23 cellular contexts compared by ENCODE assay signal in genomic region chr6:157549468-157549745, GRCh38.
DNase-seq lines count a peak whose midpoint lies in the region; ATAC-seq and TF ChIP-seq lines count a peak whose summit lies in the region.
"Had no signal": no experiment of that assay in that cellular context is flagged by ENCODE, and none has a peak within 500 bp of the region (broad histone marks: within the 10 kb centered on the region; RNA-seq: fewer than 3 reads in every experiment).

No MANE protein-coding gene starts in this region.

- POLR2A ChIA-PET in activated CD8-positive, alpha-beta T cell treated with anti-CD3 and anti-CD28 coated beads, Interleukin-2, amount 10 ng/mL, durations not matched to agents 7 days and 5 days (lab: Charles Lee): interaction anchor here (0.6 to 1.8 kb wide), 4 partner anchors 11 to 84 kb away, joined by 3 to 6 read pairs (median 4); no protein-coding TSS in a partner anchor
- POLR2A ChIA-PET in activated CD8-positive, alpha-beta T cell treated with anti-CD3 and anti-CD28 coated beads for 36 hours (lab: Charles Lee): interaction anchor here (1.1 to 1.2 kb wide), 2 partner anchors 11 to 14 kb away, joined by 3 read pairs; no protein-coding TSS in a partner anchor
- POLR2A ChIA-PET in PC-9 (lab: Charles Lee; ENCODE audit: unreplicated experiment): no interaction called here

- CTCF ChIA-PET in activated CD8-positive, alpha-beta T cell treated with anti-CD3 and anti-CD28 coated beads, Interleukin-2, amount 10 ng/mL, durations not matched to agents 7 days and 5 days (lab: Charles Lee): interaction anchor here (0.5 to 2.0 kb wide), 4 partner anchors 12 to 231 kb away, joined by 3 to 8 read pairs (median 6); no protein-coding TSS in a partner anchor
- CTCF ChIA-PET in activated CD8-positive, alpha-beta T cell treated with anti-CD3 and anti-CD28 coated beads for 36 hours (lab: Charles Lee): interaction anchor here (1.1 kb wide), 1 partner anchor 22 kb away, joined by 3 read pairs; no protein-coding TSS in a partner anchor
- CTCF ChIA-PET in PC-9 (lab: Charles Lee): no interaction called here

- intact Hi-C loops in activated CD8-positive, alpha-beta T cell treated with anti-CD3 and anti-CD28 coated beads for 36 hours (cut with micrococcal nuclease): no loop called here
- intact Hi-C loops in PC-9 (cut with micrococcal nuclease; ENCODE audit: unreplicated experiment): no loop called here
- intact Hi-C loops in adrenal gland (cut with DNase I): no loop called here

- H3K4me3 ChIP-seq in PC-9 (no peak overlapping the region), brain microvascular endothelial cell (ENCODE audit: low read depth, low read length) (no peak overlapping the region), adrenal gland (no peak overlapping the region)
- H3K4me3 ChIP-seq: breast epithelium, Peyer's patch, psoas muscle, testis had no signal

- peaks cover 5% of the 10 kb centered on the region for H3K27me3 Mint-ChIP-seq in activated CD8-positive, alpha-beta T cell treated with anti-CD3 and anti-CD28 coated beads, Interleukin-2, amount 10 ng/mL, durations not matched to agents 7 days and 5 days (ENCODE audit: low read depth)
- peaks cover 3% of the 10 kb centered on the region for H3K27me3 Mint-ChIP-seq in activated CD8-positive, alpha-beta T cell treated with anti-CD3 and anti-CD28 coated beads for 36 hours
- H3K27me3 Mint-ChIP-seq in immature natural killer cell (ENCODE audit: low read depth in 3 of 3): peaks cover 6 to 19% (median 17%) of the 10 kb centered on the region in 3 donors

- peak overlapping the region; percentile 26 for H3K4me3 Mint-ChIP-seq in activated CD8-positive, alpha-beta T cell treated with anti-CD3 and anti-CD28 coated beads, Interleukin-2, amount 10 ng/mL, durations not matched to agents 7 days and 5 days
- no peak overlapping the region for H3K4me3 Mint-ChIP-seq in activated CD8-positive, alpha-beta T cell treated with anti-CD3 and anti-CD28 coated beads for 36 hours
- peak overlapping the region in 4 of 5 donors; percentile 17 to 62 (median 46) for H3K4me3 Mint-ChIP-seq in immature natural killer cell
- H3K4me3 Mint-ChIP-seq in stimulated activated effector memory CD8-positive, alpha-beta T cell treated with anti-CD3 and anti-CD28 coated beads, Interleukin-12 subunit alpha, Interleukin-12 subunit beta, amount 100 ng/mL, for 72 hours: no peak overlapping the region
- H3K4me3 Mint-ChIP-seq: activated T-helper 1 cell treated with anti-CD3 and anti-CD28 coated beads, Interleukin-12 subunit alpha, Interleukin-12 subunit beta, Interleukin-2, Interleukin-4 antibody, amounts not matched to agents 30 ng/mL and 10 ng/mL and 1 ng/mL, durations not matched to agents 14 hours and 24 hours and 36 hours had no signal

- 87 to 93% (median 90%) methylated on average over 3 of the region's 3 CpGs for WGBS in adrenal gland, 4 donors

- H3K27ac ChIP-seq in PC-9 (peak overlapping the region; percentile 93; the same call in 1 of the 2 replicates), brain microvascular endothelial cell (no peak overlapping the region), adrenal gland (no peak overlapping the region)
- H3K27ac ChIP-seq: breast epithelium, psoas muscle, testis had no signal

- DNase-seq in activated CD8-positive, alpha-beta T cell treated with anti-CD3 and anti-CD28 coated beads, Interleukin-2, amount 10 ng/mL, durations not matched to agents 7 days and 5 days: no peak
- no peak for DNase-seq in activated CD8-positive, alpha-beta T cell treated with anti-CD3 and anti-CD28 coated beads for 36 hours
- DNase-seq in PC-9 (no peak), immature natural killer cell (no peak), brain microvascular endothelial cell (no peak), dedifferentiated amniotic fluid mesenchymal stem cell (ENCODE audit: extremely low spot score) (no peak), adrenal gland (no peak)
- DNase-seq in stimulated activated effector memory CD8-positive, alpha-beta T cell treated with anti-CD3 and anti-CD28 coated beads, Interleukin-12 subunit alpha, Interleukin-12 subunit beta, amount 100 ng/mL, for 72 hours (ENCODE audit: low spot score in 2 of 2): no peak
- DNase-seq: activated CD4-positive, alpha-beta T cell treated with anti-CD3 and anti-CD28 coated beads for 48 hours; activated naive CD4-positive, alpha-beta T cell treated with Interleukin-2 at 50 U/mL for 16 hours; effector CD4-positive, alpha-beta T cell; NCI-H1092; NCI-H1694 treated with DMSO at 0.1 percent for 48 hours; NCI-H446 treated with DMSO at 0.1 percent for 48 hours; NCI-H774; psoas muscle; stimulated activated CD4-positive, alpha-beta T cell treated with anti-CD3 and anti-CD28 coated beads, Interleukin-4, amount 100 ng/mL, for 24 hours; SW 1271; T-helper 9 cell; testis had no signal

- H4K20me1 ChIP-seq in PC-9 (ENCODE audit: insufficient read depth): no peaks in the 10 kb centered on the region

- H3K9me3 ChIP-seq in PC-9 (ENCODE audit: insufficient read depth, low read depth) (no peaks in the 10 kb centered on the region), adrenal gland (replicated peaks in 1 of 3) (no peaks in the 10 kb centered on the region)
- H3K9me3 ChIP-seq: breast epithelium, Peyer's patch, psoas muscle, testis had no signal

- TF ChIP-seq CTCF in activated CD8-positive, alpha-beta T cell treated with anti-CD3 and anti-CD28 coated beads for 36 hours (IDR thresholded peaks at IDR 0.05): no peak
- TF ChIP-seq CTCF in PC-9 (conservative IDR thresholded peaks at IDR 0.05) (no peak), brain microvascular endothelial cell (IDR thresholded peaks at IDR 0.05; ENCODE audit: low read depth, low read length, missing control alignments) (no peak), adrenal gland (IDR thresholded peaks at IDR 0.05) (no peak)

- peaks cover 25% of the 10 kb centered on the region for H3F3A ChIP-seq in PC-9 (ENCODE audit: insufficient read depth, low read depth)

- no peaks in the 10 kb centered on the region for H3K27me3 ChIP-seq in PC-9 (ENCODE audit: insufficient read depth, low read depth)
- H3K27me3 ChIP-seq in brain microvascular endothelial cell (replicated peaks): no peaks in the 10 kb centered on the region
- H3K27me3 ChIP-seq in adrenal gland: no peaks in the 10 kb centered on the region
- H3K27me3 ChIP-seq: breast epithelium, Peyer's patch, testis had no signal

- H3K4me1 Mint-ChIP-seq in activated CD8-positive, alpha-beta T cell treated with anti-CD3 and anti-CD28 coated beads, Interleukin-2, amount 10 ng/mL, durations not matched to agents 7 days and 5 days (ENCODE audit: low read depth): peaks cover 45% of the 10 kb centered on the region
- peaks cover 29% of the 10 kb centered on the region for H3K4me1 Mint-ChIP-seq in activated CD8-positive, alpha-beta T cell treated with anti-CD3 and anti-CD28 coated beads for 36 hours (ENCODE audit: low read depth)
- peaks cover 45 to 51% of the 10 kb centered on the region in 2 donors for H3K4me1 Mint-ChIP-seq in immature natural killer cell
- peaks cover 31% of the 10 kb centered on the region for H3K4me1 Mint-ChIP-seq in stimulated activated effector memory CD8-positive, alpha-beta T cell treated with anti-CD3 and anti-CD28 coated beads, Interleukin-12 subunit alpha, Interleukin-12 subunit beta, amount 100 ng/mL, for 72 hours

- H3K9me2 ChIP-seq in PC-9 (ENCODE audit: insufficient read depth): no peaks in the 10 kb centered on the region

- peaks cover 54% of the 10 kb centered on the region for H3K36me3 Mint-ChIP-seq in activated CD8-positive, alpha-beta T cell treated with anti-CD3 and anti-CD28 coated beads, Interleukin-2, amount 10 ng/mL, durations not matched to agents 7 days and 5 days (ENCODE audit: low read depth)
- no peaks in the 10 kb centered on the region for H3K36me3 Mint-ChIP-seq in activated CD8-positive, alpha-beta T cell treated with anti-CD3 and anti-CD28 coated beads for 36 hours (ENCODE audit: low read depth)
- peaks cover 12 to 15% (median 13%) of the 10 kb centered on the region in 3 donors for H3K36me3 Mint-ChIP-seq in immature natural killer cell
- H3K36me3 Mint-ChIP-seq in stimulated activated effector memory CD8-positive, alpha-beta T cell treated with anti-CD3 and anti-CD28 coated beads, Interleukin-12 subunit alpha, Interleukin-12 subunit beta, amount 100 ng/mL, for 72 hours: peaks cover 12% of the 10 kb centered on the region

- H3K4me2 ChIP-seq in PC-9: no peak overlapping the region

- H3K27ac Mint-ChIP-seq in activated CD8-positive, alpha-beta T cell treated with anti-CD3 and anti-CD28 coated beads, Interleukin-2, amount 10 ng/mL, durations not matched to agents 7 days and 5 days: peak overlapping the region; percentile 91
- H3K27ac Mint-ChIP-seq in activated CD8-positive, alpha-beta T cell treated with anti-CD3 and anti-CD28 coated beads for 36 hours: no peak overlapping the region
- peak overlapping the region; percentile 88 to 96 (median 92) for H3K27ac Mint-ChIP-seq in immature natural killer cell
- peak overlapping the region; percentile 88 for H3K27ac Mint-ChIP-seq in stimulated activated effector memory CD8-positive, alpha-beta T cell treated with anti-CD3 and anti-CD28 coated beads, Interleukin-12 subunit alpha, Interleukin-12 subunit beta, amount 100 ng/mL, for 72 hours

- H3K4me1 ChIP-seq in PC-9 (replicated peaks; ENCODE audit: insufficient read depth) (peaks cover 44% of the 10 kb centered on the region), adrenal gland (replicated peaks in 1 of 2) (no peaks in the 10 kb centered on the region)
- H3K4me1 ChIP-seq: breast epithelium, testis had no signal

- no peaks in the 10 kb centered on the region for H3K36me3 ChIP-seq in PC-9 (ENCODE audit: low read depth)
- no peaks in the 10 kb centered on the region for H3K36me3 ChIP-seq in brain microvascular endothelial cell (replicated peaks)
- no peaks in the 10 kb centered on the region for H3K36me3 ChIP-seq in adrenal gland (replicated peaks in 1 of 2)
- H3K36me3 ChIP-seq: breast epithelium, Peyer's patch had no signal

- no TSS peak for BruUV-seq in PC-9 (replicated peaks; lab: Mats Ljungman, UMichigan)

- peaks cover 12% of the 10 kb centered on the region for H3K9me3 Mint-ChIP-seq in activated CD8-positive, alpha-beta T cell treated with anti-CD3 and anti-CD28 coated beads, Interleukin-2, amount 10 ng/mL, durations not matched to agents 7 days and 5 days (ENCODE audit: insufficient read depth)
- H3K9me3 Mint-ChIP-seq in activated CD8-positive, alpha-beta T cell treated with anti-CD3 and anti-CD28 coated beads for 36 hours: peaks cover 6% of the 10 kb centered on the region
- H3K9me3 Mint-ChIP-seq in immature natural killer cell: peaks cover 0 to 18% (median 14%) of the 10 kb centered on the region in 6 donors
- H3K9me3 Mint-ChIP-seq in stimulated activated effector memory CD8-positive, alpha-beta T cell treated with anti-CD3 and anti-CD28 coated beads, Interleukin-12 subunit alpha, Interleukin-12 subunit beta, amount 100 ng/mL, for 72 hours: no peaks in the 10 kb centered on the region
- H3K9me3 Mint-ChIP-seq: activated T-helper 1 cell treated with anti-CD3 and anti-CD28 coated beads, Interleukin-12 subunit alpha, Interleukin-12 subunit beta, Interleukin-2, Interleukin-4 antibody, amounts not matched to agents 30 ng/mL and 10 ng/mL and 1 ng/mL, durations not matched to agents 14 hours and 24 hours and 36 hours had no signal

- ATAC-seq in activated CD8-positive, alpha-beta T cell treated with anti-CD3 and anti-CD28 coated beads, Interleukin-2, amount 10 ng/mL, durations not matched to agents 7 days and 5 days: no peak
- no peak for ATAC-seq in activated CD8-positive, alpha-beta T cell treated with anti-CD3 and anti-CD28 coated beads for 36 hours
- ATAC-seq in stimulated activated effector memory CD8-positive, alpha-beta T cell treated with anti-CD3 and anti-CD28 coated beads, Interleukin-12 subunit alpha, Interleukin-12 subunit beta, amount 100 ng/mL, for 72 hours: no peak

- no peak for TF ChIP-seq POLR2A in adrenal gland (IDR thresholded peaks at IDR 0.05)

- in situ Hi-C loops in brain microvascular endothelial cell (cut with HindIII; ENCODE audit: low pct_ligation_motif_present, low sequenced_read_pairs): no loop called here

- no peaks in the 10 kb centered on the region for H3K79me2 ChIP-seq in PC-9 (ENCODE audit: low read depth)

- no peak overlapping the region for H2AFZ ChIP-seq in PC-9

Comparison
In these comparisons a context has a peak if more than half of its experiments do, and no peak if none do; other contexts are left out.
1. H3K4me3 Mint-ChIP-seq: peak in activated CD8-positive, alpha-beta T cell treated with anti-CD3 and anti-CD28 coated beads, Interleukin-2, amount 10 ng/mL, durations not matched to agents 7 days and 5 days (single experiment) and immature natural killer cell (4 of 5); none in activated CD8-positive, alpha-beta T cell treated with anti-CD3 and anti-CD28 coated beads for 36 hours (single experiment) and stimulated activated effector memory CD8-positive, alpha-beta T cell treated with anti-CD3 and anti-CD28 coated beads, Interleukin-12 subunit alpha, Interleukin-12 subunit beta, amount 100 ng/mL, for 72 hours (single experiment).